5 cellular contexts compared by ENCODE assay signal in genomic region chr10:27989357-27989756, GRCh38. TPM values are rescaled to one million over a fixed set of nuclear protein-coding genes. Genes with fewer than 3 reads are reported as not detected.
"Had no signal": no experiment of that assay in that cellular context is flagged by ENCODE, and none has a peak within 500 bp of the region (broad histone marks: within the 10 kb centered on the region; RNA-seq: fewer than 3 reads in every experiment).

No MANE protein-coding gene starts in this region.

RNA-seq across cellular contexts. Expression of gene ODAD2, which starts 9.5 kb away (rescaled TPM):
- total RNA-seq: OCI-LY7, PC-9, Right ventricle myocardium inferior, RPMI7951, SK-MEL-5 had no signal
